ENCODE assay signal across 1 cellular context in genomic region chrX:48532201-48532600, GRCh38.
TF ChIP-seq lines count a peak whose summit lies in the region.

No MANE protein-coding gene starts in this region.

TF ChIP-seq in HepG2, 621 proteins besides CTCF, POLR2A, EP300 and RAD21:
- TF ChIP-seq ETV5 (CRISPR knock-in tag; IDR thresholded peaks at IDR 0.05; ENCODE audit: borderline replicate concordance) (no peak), ZNF18 (CRISPR knock-in tag; IDR thresholded peaks at IDR 0.05; ENCODE audit: insufficient replicate concordance) (no peak), E2F2 (CRISPR knock-in tag; IDR thresholded peaks at IDR 0.05; ENCODE audit: borderline replicate concordance) (no peak), ZNF124 (CRISPR knock-in tag; IDR thresholded peaks at IDR 0.05) (no peak), ZNF672 (CRISPR knock-in tag; IDR thresholded peaks at IDR 0.05) (no peak), EEA1 (CRISPR knock-in tag; IDR thresholded peaks at IDR 0.05; ENCODE audit: borderline replicate concordance) (no peak), GTF3A (CRISPR knock-in tag; conservative IDR thresholded peaks at IDR 0.05) (no peak), ZNF547 (CRISPR knock-in tag; IDR thresholded peaks at IDR 0.05) (no peak), KDM1A (CRISPR knock-in tag; IDR thresholded peaks at IDR 0.05) (no peak), MXD1 (CRISPR knock-in tag; IDR thresholded peaks at IDR 0.05) (no peak)
- TF ChIP-seq, protein P1, sequence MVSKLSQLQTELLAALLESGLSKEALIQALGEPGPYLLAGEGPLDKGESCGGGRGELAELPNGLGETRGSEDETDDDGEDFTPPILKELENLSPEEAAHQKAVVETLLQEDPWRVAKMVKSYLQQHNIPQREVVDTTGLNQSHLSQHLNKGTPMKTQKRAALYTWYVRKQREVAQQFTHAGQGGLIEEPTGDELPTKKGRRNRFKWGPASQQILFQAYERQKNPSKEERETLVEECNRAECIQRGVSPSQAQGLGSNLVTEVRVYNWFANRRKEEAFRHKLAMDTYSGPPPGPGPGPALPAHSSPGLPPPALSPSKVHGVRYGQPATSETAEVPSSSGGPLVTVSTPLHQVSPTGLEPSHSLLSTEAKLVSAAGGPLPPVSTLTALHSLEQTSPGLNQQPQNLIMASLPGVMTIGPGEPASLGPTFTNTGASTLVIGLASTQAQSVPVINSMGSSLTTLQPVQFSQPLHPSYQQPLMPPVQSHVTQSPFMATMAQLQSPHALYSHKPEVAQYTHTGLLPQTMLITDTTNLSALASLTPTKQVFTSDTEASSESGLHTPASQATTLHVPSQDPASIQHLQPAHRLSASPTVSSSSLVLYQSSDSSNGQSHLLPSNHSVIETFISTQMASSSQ (IDR thresholded peaks at IDR 0.05; ENCODE audit: low read depth): no peak
- TF ChIP-seq, protein P1 (CRISPR knock-in tag; IDR thresholded peaks at IDR 0.05; ENCODE audit: borderline replicate concordance): no peak
- TF ChIP-seq, protein P2, sequence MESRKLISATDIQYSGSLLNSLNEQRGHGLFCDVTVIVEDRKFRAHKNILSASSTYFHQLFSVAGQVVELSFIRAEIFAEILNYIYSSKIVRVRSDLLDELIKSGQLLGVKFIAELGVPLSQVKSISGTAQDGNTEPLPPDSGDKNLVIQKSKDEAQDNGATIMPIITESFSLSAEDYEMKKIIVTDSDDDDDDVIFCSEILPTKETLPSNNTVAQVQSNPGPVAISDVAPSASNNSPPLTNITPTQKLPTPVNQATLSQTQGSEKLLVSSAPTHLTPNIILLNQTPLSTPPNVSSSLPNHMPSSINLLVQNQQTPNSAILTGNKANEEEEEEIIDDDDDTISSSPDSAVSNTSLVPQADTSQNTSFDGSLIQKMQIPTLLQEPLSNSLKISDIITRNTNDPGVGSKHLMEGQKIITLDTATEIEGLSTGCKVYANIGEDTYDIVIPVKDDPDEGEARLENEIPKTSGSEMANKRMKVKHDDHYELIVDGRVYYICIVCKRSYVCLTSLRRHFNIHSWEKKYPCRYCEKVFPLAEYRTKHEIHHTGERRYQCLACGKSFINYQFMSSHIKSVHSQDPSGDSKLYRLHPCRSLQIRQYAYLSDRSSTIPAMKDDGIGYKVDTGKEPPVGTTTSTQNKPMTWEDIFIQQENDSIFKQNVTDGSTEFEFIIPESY (CRISPR knock-in tag; IDR thresholded peaks at IDR 0.05): no peak
- TF ChIP-seq, protein P3, sequence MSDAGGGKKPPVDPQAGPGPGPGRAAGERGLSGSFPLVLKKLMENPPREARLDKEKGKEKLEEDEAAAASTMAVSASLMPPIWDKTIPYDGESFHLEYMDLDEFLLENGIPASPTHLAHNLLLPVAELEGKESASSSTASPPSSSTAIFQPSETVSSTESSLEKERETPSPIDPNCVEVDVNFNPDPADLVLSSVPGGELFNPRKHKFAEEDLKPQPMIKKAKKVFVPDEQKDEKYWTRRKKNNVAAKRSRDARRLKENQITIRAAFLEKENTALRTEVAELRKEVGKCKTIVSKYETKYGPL (CRISPR knock-in tag; IDR thresholded peaks at IDR 0.05): no peak
- TF ChIP-seq, protein P4, sequence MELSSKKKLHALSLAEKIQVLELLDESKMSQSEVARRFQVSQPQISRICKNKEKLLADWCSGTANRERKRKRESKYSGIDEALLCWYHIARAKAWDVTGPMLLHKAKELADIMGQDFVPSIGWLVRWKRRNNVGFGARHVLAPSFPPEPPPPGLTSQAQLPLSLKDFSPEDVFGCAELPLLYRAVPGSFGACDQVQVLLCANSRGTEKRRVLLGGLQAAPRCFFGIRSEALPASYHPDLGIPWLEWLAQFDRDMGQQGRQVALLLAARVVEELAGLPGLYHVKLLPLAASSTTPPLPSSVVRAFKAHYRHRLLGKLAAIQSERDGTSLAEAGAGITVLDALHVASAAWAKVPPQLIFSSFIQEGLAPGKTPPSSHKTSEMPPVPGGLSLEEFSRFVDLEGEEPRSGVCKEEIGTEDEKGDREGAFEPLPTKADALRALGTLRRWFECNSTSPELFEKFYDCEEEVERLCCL (CRISPR knock-in tag; IDR thresholded peaks at IDR 0.05; ENCODE audit: borderline replicate concordance): no peak
